Comparison of ENCODE assay signal across 1 cellular context in genomic region chr5:179661647-179662046, GRCh38. TPM values are rescaled to one million over a fixed set of nuclear protein-coding genes. Genes with fewer than 3 reads are reported as not detected.
"Had no signal": no experiment of that assay in that cellular context is flagged by ENCODE, and none has a peak within 500 bp of the region (broad histone marks: within the 10 kb centered on the region; RNA-seq: fewer than 3 reads in every experiment).

No MANE protein-coding gene starts in this region.

RNA-seq across cellular contexts. Expression of gene CBY3, which starts 19.2 kb away (rescaled TPM):
- total RNA-seq: G401 had no signal
